In genomic region chr19:53328967-53329366, GRCh38 we compare ENCODE assay signal across 8 cellular contexts. TPM values are rescaled to one million over a fixed set of nuclear protein-coding genes. Genes with fewer than 3 reads are reported as not detected.
A peak's percentile ranks its signal among the peaks of the same experiment; 100 is the strongest.
DNase-seq lines count a peak whose midpoint lies in the region; ATAC-seq, FAIRE-seq and TF ChIP-seq lines count a peak whose summit lies in the region.

No MANE protein-coding gene starts in this region.

- H3K27ac Mint-ChIP-seq in immature natural killer cell: no peak overlapping the region

- H3K4me1 Mint-ChIP-seq in activated T-cell treated with anti-CD3 and anti-CD28 coated beads, Interleukin-2, amount 50 U/mL, for 4 hours (ENCODE audit: low read depth): peaks cover 7% of the 10 kb centered on the region
- peaks cover 16 to 25% of the 10 kb centered on the region in 2 donors for H3K4me1 Mint-ChIP-seq in immature natural killer cell

- no peaks in the 10 kb centered on the region for H3K36me3 ChIP-seq in tibial artery

- H3K27me3 ChIP-seq in tibial artery: peaks cover 0 to 7% of the 10 kb centered on the region in 2 donors

- H3K27ac ChIP-seq in tibial artery: no peak overlapping the region

- peak overlapping the region; percentile 32 for H3K4me3 Mint-ChIP-seq in activated T-cell treated with anti-CD3 and anti-CD28 coated beads, Interleukin-2, amount 50 U/mL, for 4 hours
- H3K4me3 Mint-ChIP-seq in immature natural killer cell: peak overlapping the region; percentile 56 to 76 (median 64)

- ATAC-seq in activated T-cell treated with anti-CD3 and anti-CD28 coated beads, Interleukin-2, amount 50 U/mL, for 4 hours: no peak

- H3K4me3 ChIP-seq in tibial artery: no peak overlapping the region

- intact Hi-C loops in tibial artery (cut with DNase I; ENCODE audit: low total_unique reads): loop anchor here (10.0 kb wide), 1 partner anchor 74 kb away; the partner anchor contains the start of genes VN1R2 and ZNF677

- no peak for TF ChIP-seq CTCF in tibial artery (IDR thresholded peaks at IDR 0.05)
- TF ChIP-seq CTCF in D721Med (IDR thresholded peaks at IDR 0.05; ENCODE audit: insufficient read depth, missing control alignments): no peak

- H3K27me3 Mint-ChIP-seq in activated T-cell treated with anti-CD3 and anti-CD28 coated beads, Interleukin-2, amount 50 U/mL, for 4 hours (ENCODE audit: low read depth): peaks cover 19% of the 10 kb centered on the region
- peaks cover 10 to 35% (median 15%) of the 10 kb centered on the region in 3 donors for H3K27me3 Mint-ChIP-seq in immature natural killer cell (ENCODE audit: low read depth in 3 of 3)

- H3K9me3 ChIP-seq in tibial artery: peaks cover 0 to 16% (median 6%) of the 10 kb centered on the region in 3 donors

- peaks cover 5% of the 10 kb centered on the region for H3K36me3 Mint-ChIP-seq in activated T-cell treated with anti-CD3 and anti-CD28 coated beads, Interleukin-2, amount 50 U/mL, for 4 hours (ENCODE audit: insufficient read depth)
- peaks cover 7 to 18% (median 8%) of the 10 kb centered on the region in 3 donors for H3K36me3 Mint-ChIP-seq in immature natural killer cell

- H3K9me3 Mint-ChIP-seq in activated T-cell treated with anti-CD3 and anti-CD28 coated beads, Interleukin-2, amount 50 U/mL, for 4 hours: peaks cover 18% of the 10 kb centered on the region
- peaks cover 18 to 48% (median 27%) of the 10 kb centered on the region in 6 donors for H3K9me3 Mint-ChIP-seq in immature natural killer cell

- no peak for DNase-seq in activated T-cell treated with anti-CD3 and anti-CD28 coated beads, Interleukin-2, amount 50 U/mL, for 4 hours
- DNase-seq in activated T-cell treated with anti-CD3 and anti-CD28 coated beads, Interleukin-2, amount 50 U/mL, for 1 hour: no peak
- DNase-seq in astrocyte of the hippocampus (ENCODE audit: low read depth, low spot score): peak; percentile 1
- DNase-seq in immature natural killer cell: peak in 1 of 3 donors; percentile 3
- DNase-seq in tibial artery: peak; percentile 35 to 73
- no peak for DNase-seq in D721Med (ENCODE audit: insufficient read length, low spot score)
- no peak for DNase-seq in COR-L47 (lab: John Stamatoyannopoulos, UW)
- no peak for DNase-seq in SKM-1 treated with dmso at 0.1 percent for 144 hours (lab: John Stamatoyannopoulos, UW; ENCODE audit: unreplicated experiment)

- peaks cover 0 to 7% (median 5%) of the 10 kb centered on the region in 4 donors for H3K4me1 ChIP-seq in tibial artery

- FAIRE-seq in D721Med (lab: Jason Lieb, UNC): no peak

RNA-seq across cellular contexts. Expression of gene ZNF845, which starts 4.6 kb away (rescaled TPM):
- total RNA-seq in activated T-cell treated with anti-CD3 and anti-CD28 coated beads, Interleukin-2, amount 50 U/mL, for 4 hours: 1 to 10 TPM; 3.7 to 4.0 (median 3.8) TPM
- 1 to 10 TPM; 3.1 to 8.8 (median 6.4) TPM for polyA plus RNA-seq in immature natural killer cell

RNA-seq across cellular contexts. Expression of gene ZNF525, which starts 36.5 kb away (rescaled TPM):
- total RNA-seq in activated T-cell treated with anti-CD3 and anti-CD28 coated beads, Interleukin-2, amount 50 U/mL, for 4 hours: 10 to 100 TPM; 10.6 to 14.9 (median 12.0) TPM
- 10 to 100 TPM in 1 of 3 donors, 1 to 10 TPM in 1, not detected in 1; 4.8 to 10.9 TPM for polyA plus RNA-seq in immature natural killer cell

Comparison
In these comparisons a context has a peak if more than half of its experiments do, and no peak if none do; other contexts are left out.
1. DNase-seq: peak in astrocyte of the hippocampus (single experiment) and tibial artery (2 of 2); none in activated T-cell treated with anti-CD3 and anti-CD28 coated beads, Interleukin-2, amount 50 U/mL, for 4 hours (single experiment), activated T-cell treated with anti-CD3 and anti-CD28 coated beads, Interleukin-2, amount 50 U/mL, for 1 hour (single experiment), D721Med (single experiment), COR-L47 (single experiment) and SKM-1 treated with dmso at 0.1 percent for 144 hours (single experiment).